Comparison of ENCODE assay signal across 20 cellular contexts in the genomic region with DNA sequence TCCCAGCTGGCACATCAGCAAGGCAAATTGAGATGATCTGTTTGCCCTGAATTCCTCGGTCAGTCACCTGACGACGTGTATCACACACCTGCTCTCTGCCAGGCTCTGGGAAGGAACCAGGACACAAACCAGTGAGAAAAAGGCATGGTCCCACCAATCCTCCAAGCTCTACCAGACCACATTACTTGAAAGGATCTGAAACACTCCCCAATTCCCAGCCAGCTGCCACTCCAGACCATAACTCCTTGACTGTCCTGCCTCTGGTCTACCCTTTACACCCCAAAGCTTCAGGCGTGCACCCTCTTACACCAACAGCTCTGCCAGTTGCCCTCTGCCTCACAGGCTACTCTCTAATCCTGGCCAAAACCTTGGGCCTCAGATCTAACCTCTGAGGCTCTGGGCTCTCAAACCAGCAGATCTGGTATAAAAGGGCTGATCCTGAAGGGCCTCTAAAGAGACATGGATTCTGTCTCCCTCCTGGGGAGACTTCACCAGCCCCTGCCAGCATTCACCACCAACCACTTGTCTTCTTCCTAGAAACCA. TPM values are rescaled to one million over a fixed set of nuclear protein-coding genes. Genes with fewer than 3 reads are reported as not detected.
DNase-seq lines count a peak whose midpoint lies in the region; ATAC-seq and TF ChIP-seq lines count a peak whose summit lies in the region.
"Had no signal": no experiment of that assay in that cellular context is flagged by ENCODE, and none has a peak within 500 bp of the region (broad histone marks: within the 10 kb centered on the region; RNA-seq: fewer than 3 reads in every experiment).

No MANE protein-coding gene starts in this region.

- no peak overlapping the region for H2AFZ ChIP-seq in osteoblast (ENCODE audit: low read length)

- peak overlapping the region; percentile 87 for H3K27ac Mint-ChIP-seq in CD8-positive, alpha-beta T cell
- peak overlapping the region; percentile 64 for H3K27ac Mint-ChIP-seq in chondrocyte (ENCODE audit: unreplicated experiment)

- peaks cover 75% of the 10 kb centered on the region for H3K4me1 ChIP-seq in CD8-positive, alpha-beta T cell (ENCODE audit: insufficient read depth, low read length)
- H3K4me1 ChIP-seq in RWPE2 (ENCODE audit: insufficient read depth, poor library complexity, severe bottlenecking) (peaks cover 31% of the 10 kb centered on the region), osteoblast (ENCODE audit: insufficient read depth, low read length) (peaks cover 36% of the 10 kb centered on the region), esophagus squamous epithelium (peaks cover 49 to 100% (median 50%) of the 10 kb centered on the region in 3 donors)

- no peak for ATAC-seq in CD8-positive, alpha-beta T cell
- ATAC-seq in RWPE2 (ENCODE audit: low read depth): no peak
- ATAC-seq: GM12878, mucosa of descending colon, Panc1, psoas muscle had no signal

- H3K27me3 Mint-ChIP-seq in CD8-positive, alpha-beta T cell (ENCODE audit: low read depth): no peaks in the 10 kb centered on the region
- H3K27me3 Mint-ChIP-seq in chondrocyte (ENCODE audit: low read depth): no peaks in the 10 kb centered on the region

- H3K27ac ChIP-seq in CD8-positive, alpha-beta T cell (ENCODE audit: low read depth, low read length): no peak overlapping the region
- H3K27ac ChIP-seq in RWPE2 (ENCODE audit: poor library complexity, severe bottlenecking) (no peak overlapping the region), osteoblast (ENCODE audit: low read depth, low read length) (peak overlapping the region; percentile 34), esophagus squamous epithelium (peak overlapping the region in 2 of 4 donors; percentile 39 to 99)
- H3K27ac ChIP-seq: C4-2B, psoas muscle, suprapubic skin had no signal

- peaks cover 99% of the 10 kb centered on the region for H3K79me2 ChIP-seq in osteoblast (ENCODE audit: insufficient read depth, low read length)

- no peaks in the 10 kb centered on the region for H3K9me3 ChIP-seq in CD8-positive, alpha-beta T cell (ENCODE audit: low read length)
- H3K9me3 ChIP-seq in RWPE2 (ENCODE audit: severe bottlenecking) (no peaks in the 10 kb centered on the region), osteoblast (ENCODE audit: low read depth, low read length) (no peaks in the 10 kb centered on the region), esophagus squamous epithelium (no peaks in the 10 kb centered on the region)
- H3K9me3 ChIP-seq: mucosa of descending colon, psoas muscle, suprapubic skin had no signal

- H3K4me1 Mint-ChIP-seq in CD8-positive, alpha-beta T cell (ENCODE audit: low read depth): peaks cover 78% of the 10 kb centered on the region
- peaks cover 66% of the 10 kb centered on the region for H3K4me1 Mint-ChIP-seq in chondrocyte (ENCODE audit: low read depth)

- no peak for TF ChIP-seq POLR2A in esophagus squamous epithelium (IDR thresholded peaks at IDR 0.05)

- CTCF ChIA-PET in CD8-positive, alpha-beta T cell (lab: Charles Lee): interaction anchor here (0.7 to 1.2 kb wide), 2 partner anchors 34 to 87 kb away, joined by 3 to 5 read pairs; no protein-coding TSS in a partner anchor
- CTCF ChIA-PET in GM10248 (lab: Yijun Ruan, JAX): interaction anchor here (0.9 to 1.7 kb wide), 3 partner anchors 9 to 73 kb away, joined by 3 to 5 read pairs (median 3); no protein-coding TSS in a partner anchor

- H3K4me3 Mint-ChIP-seq in CD8-positive, alpha-beta T cell: peak overlapping the region; percentile 38
- H3K4me3 Mint-ChIP-seq in chondrocyte (ENCODE audit: unreplicated experiment): no peak overlapping the region

- TF ChIP-seq CTCF in CD8-positive, alpha-beta T cell (IDR thresholded peaks at IDR 0.05): no peak
- TF ChIP-seq CTCF in RWPE2 (IDR thresholded peaks at IDR 0.05; ENCODE audit: poor library complexity, severe bottlenecking) (no peak), chondrocyte (IDR thresholded peaks at IDR 0.05) (no peak), osteoblast (IDR thresholded peaks at IDR 0.05; ENCODE audit: extremely low read depth, low read depth, low read length) (no peak), esophagus squamous epithelium (IDR thresholded peaks at IDR 0.05) (no peak), GM10248 (IDR thresholded peaks at IDR 0.05; ENCODE audit: control extremely low read depth, extremely low read depth, low read depth, missing control alignments) (no peak)

- 54 to 74% methylated on average over 3 to 4 of the region's 4 CpGs for WGBS in esophagus squamous epithelium, 2 donors

- H3K4me2 ChIP-seq in osteoblast (ENCODE audit: insufficient read depth, low read length): no peak overlapping the region

- peaks cover 87% of the 10 kb centered on the region for H4K20me1 ChIP-seq in osteoblast (ENCODE audit: insufficient read depth, low read length)

- peaks cover 86% of the 10 kb centered on the region for H3K36me3 Mint-ChIP-seq in CD8-positive, alpha-beta T cell
- H3K36me3 Mint-ChIP-seq in chondrocyte (ENCODE audit: low read depth): peaks cover 6% of the 10 kb centered on the region

- H3K27me3 ChIP-seq in CD8-positive, alpha-beta T cell (ENCODE audit: insufficient read depth, low read length): no peaks in the 10 kb centered on the region
- H3K27me3 ChIP-seq in RWPE2 (ENCODE audit: insufficient read depth, poor library complexity, severe bottlenecking): no peaks in the 10 kb centered on the region
- H3K27me3 ChIP-seq in osteoblast (ENCODE audit: insufficient read depth, low read length): no peaks in the 10 kb centered on the region
- H3K27me3 ChIP-seq in esophagus squamous epithelium: no peaks in the 10 kb centered on the region
- H3K27me3 ChIP-seq: suprapubic skin had no signal

- no peaks in the 10 kb centered on the region for H3K9me3 Mint-ChIP-seq in CD8-positive, alpha-beta T cell
- no peaks in the 10 kb centered on the region for H3K9me3 Mint-ChIP-seq in chondrocyte (ENCODE audit: low read depth)

- DNase-seq in CD8-positive, alpha-beta T cell: no peak
- DNase-seq in RWPE2 (ENCODE audit: low spot score): peak; percentile 26
- peak; percentile 29 for DNase-seq in chondrocyte (ENCODE audit: low spot score)
- DNase-seq in osteoblast (ENCODE audit: insufficient read length, low spot score, missing footprints): no peak
- no peak for DNase-seq in esophagus squamous epithelium (lab: John Stamatoyannopoulos, UW)
- no peak for DNase-seq in NK-92 (lab: John Stamatoyannopoulos, UW; ENCODE audit: unreplicated experiment)
- no peak for DNase-seq in GM10248 (ENCODE audit: extremely low spot score)
- DNase-seq: caudate nucleus, EL, glutamatergic neuron, Kasumi-1, mucosa of descending colon, NCI-H187, NCI-H510A treated with DMSO at 0.1 percent for 48 hours, psoas muscle had no signal

- H3K36me3 ChIP-seq in CD8-positive, alpha-beta T cell (ENCODE audit: insufficient read depth, low read length): peaks cover 14% of the 10 kb centered on the region
- peaks cover 80% of the 10 kb centered on the region for H3K36me3 ChIP-seq in RWPE2 (ENCODE audit: low read depth)
- H3K36me3 ChIP-seq in osteoblast (ENCODE audit: insufficient read depth, low read length): peaks cover 20% of the 10 kb centered on the region
- peaks cover 20 to 68% (median 21%) of the 10 kb centered on the region in 3 donors for H3K36me3 ChIP-seq in esophagus squamous epithelium

- no peak overlapping the region for H3K4me3 ChIP-seq in CD8-positive, alpha-beta T cell (ENCODE audit: low read depth, low read length)
- H3K4me3 ChIP-seq in RWPE2 (ENCODE audit: severe bottlenecking) (no peak overlapping the region), osteoblast (ENCODE audit: insufficient read depth, low read length) (no peak overlapping the region), esophagus squamous epithelium (no peak overlapping the region)
- H3K4me3 ChIP-seq: GM12878, mucosa of descending colon, psoas muscle, suprapubic skin had no signal

- POLR2A ChIA-PET in CD8-positive, alpha-beta T cell (lab: Charles Lee): interaction anchor here (1.6 kb wide), 1 partner anchor 15 kb away, joined by 4 read pairs; no protein-coding TSS in a partner anchor
- POLR2A ChIA-PET in GM10248 (lab: Yijun Ruan, JAX): interaction anchor here (0.6 kb wide), 1 partner anchor 30 kb away, joined by 3 read pairs; no protein-coding TSS in a partner anchor

- intact Hi-C loops in CD8-positive, alpha-beta T cell (cut with DNase I, micrococcal nuclease): no loop called here
- intact Hi-C loops in esophagus squamous epithelium (cut with DNase I): no loop called here

RNA-seq across cellular contexts. Expression of a gene that starts 6.8 kb away (rescaled TPM):
- 10 to 100 TPM; 43.5 to 47.5 TPM for total RNA-seq in CD8-positive, alpha-beta T cell
- 119 to 136 TPM (median 123 TPM) in 3 replicates for total RNA-seq in chondrocyte
- total RNA-seq in osteoblast: 104 and 113 TPM in 2 replicates
- total RNA-seq in esophagus squamous epithelium: 100 to 1,000 TPM in 2 of 4 donors, 10 to 100 TPM in 2; 62.6 to 163 (median 111) TPM

RNA-seq across cellular contexts. Expression of a gene that starts 56.0 kb away (rescaled TPM):
- not detected for total RNA-seq in CD8-positive, alpha-beta T cell
- total RNA-seq in chondrocyte: not detected in 3 replicates
- total RNA-seq in osteoblast: not detected in 2 replicates
- total RNA-seq in esophagus squamous epithelium: not detected
- total RNA-seq: GM12878; mucosa of descending colon; psoas muscle; suprapubic skin; T-helper 1 cell treated with Interleukin-12 subunit alpha and Interleukin-12 subunit beta and Interleukin-4 antibody, amounts not matched to agents 30 ng/mL and 1 ng/mL, for 36 hours had no signal

Comparison
In these comparisons a context has a peak if more than half of its experiments do, and no peak if none do; other contexts are left out.
1. DNase-seq: peak in RWPE2 (single experiment) and chondrocyte (single experiment); none in CD8-positive, alpha-beta T cell (0 of 7), osteoblast (single experiment), esophagus squamous epithelium (single experiment), NK-92 (single experiment) and GM10248 (single experiment).